Comparison of ENCODE assay signal across 8 cellular contexts in genomic region chr17:63702223-63702577, GRCh38. TPM values are rescaled to one million over a fixed set of nuclear protein-coding genes. Genes with fewer than 3 reads are reported as not detected.
DNase-seq lines count a peak whose midpoint lies in the region; TF ChIP-seq lines count a peak whose summit lies in the region.

No MANE protein-coding gene starts in this region.

- H2BK5ac ChIP-seq in H9 (ENCODE audit: insufficient read length, low read length), result no peak overlapping the region

- H3K79me2 ChIP-seq in H9 (ENCODE audit: insufficient read depth, low read length), result no peaks in the 10 kb centered on the region

- H2BK12ac ChIP-seq in H9 (ENCODE audit: insufficient read length, low read depth, low read length), result no peak overlapping the region

- H3K27ac Mint-ChIP-seq in H9, result no peak overlapping the region

- H2AFZ ChIP-seq in H9 (ENCODE audit: low read length), result no peak overlapping the region

- H3K27ac ChIP-seq in H9 (ENCODE audit: insufficient read length, low read depth, low read length) (no peak overlapping the region), dorsolateral prefrontal cortex (peak overlapping the region in 51 of 59 donors; percentile 1 to 96 (median 88))

- no peaks in the 10 kb centered on the region for H3K9me3 ChIP-seq in H9 (ENCODE audit: control insufficient read depth, low read depth, low read length)

- no peak for TF ChIP-seq CTCF in H9 (conservative IDR thresholded peaks at IDR 0.05)
- TF ChIP-seq CTCF in dorsolateral prefrontal cortex (IDR thresholded peaks at IDR 0.05 in 54 of 56, conservative IDR thresholded peaks at IDR 0.05 in 2 of 56; ENCODE audit: low read depth in 1 of 56, partially characterized antibody in 56 of 56), result no peak

- H3K9me3 Mint-ChIP-seq in H9, result no peaks in the 10 kb centered on the region

- no peak overlapping the region for H3K9ac ChIP-seq in H9 (ENCODE audit: extremely low read depth, insufficient read length, low read length)

- H3K23me2 ChIP-seq in H9 (ENCODE audit: insufficient read length, low read depth, low read length, poor library complexity, severe bottlenecking), result peaks cover 20% of the 10 kb centered on the region

- H3K27me3 ChIP-seq in H9 (ENCODE audit: insufficient read depth, low read length), result no peaks in the 10 kb centered on the region
- no peaks in the 10 kb centered on the region for H3K27me3 ChIP-seq in dorsolateral prefrontal cortex

- H4K5ac ChIP-seq in H9 (ENCODE audit: insufficient read length, low read depth, low read length), result no peak overlapping the region

- no peak overlapping the region for H3K14ac ChIP-seq in H9 (ENCODE audit: insufficient read depth, low read length)

- no peak overlapping the region for H3K18ac ChIP-seq in H9 (ENCODE audit: insufficient read length, low read depth, low read length)

- H3K23ac ChIP-seq in H9 (ENCODE audit: insufficient read length, low read depth, low read length), result no peak overlapping the region

- H3K4ac ChIP-seq in H9 (ENCODE audit: low read depth, low read length), result no peak overlapping the region

- H3K27me3 Mint-ChIP-seq in H9 (ENCODE audit: low read depth), result peaks cover 5% of the 10 kb centered on the region

- peaks cover 28 to 30% of the 10 kb centered on the region in 2 experiments for H3K4me1 Mint-ChIP-seq in H9

- H3K79me1 ChIP-seq in H9 (ENCODE audit: insufficient read depth, low read depth, low read length, poor library complexity, severe bottlenecking), result no peaks in the 10 kb centered on the region

- no peaks in the 10 kb centered on the region; the same call in 1 of the 2 replicates for H3K4me1 ChIP-seq in H9 (ENCODE audit: insufficient read depth, low read length)

- no peak overlapping the region for H2BK15ac ChIP-seq in H9 (ENCODE audit: low read depth, low read length)

- no peak overlapping the region for H2AK5ac ChIP-seq in H9 (ENCODE audit: insufficient read length, low read length)

- no peak overlapping the region for H4K8ac ChIP-seq in H9 (replicated peaks; ENCODE audit: insufficient read length, low read depth, low read length)

- no peak for DNase-seq in H9
- peak; percentile 56 for DNase-seq in T-helper 9 cell
- DNase-seq in dorsolateral prefrontal cortex, result no peak
- DNase-seq in stimulated activated CD8-positive, alpha-beta memory T cell treated with anti-CD3 and anti-CD28 coated beads, Interleukin-7, amount 100 ng/mL, for 4 hours (ENCODE audit: low read depth in 2 of 2), result peak; percentile 28 to 51
- DNase-seq in ecto neural progenitor cell (ENCODE audit: low spot score), result no peak
- DNase-seq in NCI-H1417 treated with DMSO at 0.1 percent for 48 hours (lab: John Stamatoyannopoulos, UW), result no peak
- DNase-seq in SK-N-DZ (ENCODE audit: low spot score), result no peak
- DNase-seq in NCI-H1105 treated with DMSO at 0.1 percent for 48 hours (lab: John Stamatoyannopoulos, UW), result no peak

- H2BK20ac ChIP-seq in H9 (ENCODE audit: low read depth, low read length, poor library complexity, severe bottlenecking), result no peak overlapping the region

- peak overlapping the region; percentile 41 to 54; a peak in 4 of 5 replicates for H3K4me3 Mint-ChIP-seq in H9

- peak overlapping the region in 45 of 59 donors; percentile 3 to 72 (median 57) for H3K4me3 ChIP-seq in dorsolateral prefrontal cortex

- H3K4me2 ChIP-seq in H9 (ENCODE audit: insufficient read depth, insufficient read length, low read length), result no peak overlapping the region

- no CpG with 5 or more reads among the region's 5 CpGs for WGBS in H9 (ENCODE audit: extremely low coverage, insufficient read length, low lambda C conversion rate)

- no peak overlapping the region for H3T11ph ChIP-seq in H9 (ENCODE audit: low read length)

- H4K20me1 ChIP-seq in H9 (ENCODE audit: control insufficient read depth, insufficient read depth, insufficient read length), result no peaks in the 10 kb centered on the region

- H2BK120ac ChIP-seq in H9 (ENCODE audit: low read depth, low read length, poor library complexity, severe bottlenecking), result no peak overlapping the region

- H3K36me3 Mint-ChIP-seq in H9 (ENCODE audit: insufficient read depth in 1 of 3, low read depth in 3 of 3), result peaks cover 4 to 38% (median 22%) of the 10 kb centered on the region in 3 experiments

- no peak overlapping the region for H4K91ac ChIP-seq in H9 (ENCODE audit: insufficient read length, low read depth, low read length)

- H3K56ac ChIP-seq in H9 (ENCODE audit: insufficient read length, low read depth, low read length), result no peak overlapping the region

- intact Hi-C loops in dorsolateral prefrontal cortex (cut with DNase I), result loop anchor here (5.0 kb wide), 2 partner anchors 70 to 80 kb away; partner anchors contain the start of genes CCDC47 (in 1 of the 2), DDX42 (in 1 of the 2) and MAP3K3 (in 1 of the 2)

RNA-seq across cellular contexts. Expression of gene LIMD2, which starts 2.3 kb away (rescaled TPM):
- 93.5 and 94.4 TPM in 2 replicates for total RNA-seq in H9 (2021)
- total RNA-seq in dorsolateral prefrontal cortex, result 10 to 100 TPM; 12.5 to 37.7 (median 23.8) TPM
- 134 and 169 TPM in 2 replicates for polyA plus RNA-seq in SK-N-DZ (2014; cell fraction: cytosol; rRNA removed)
- 828 and 858 TPM in 2 replicates for polyA plus RNA-seq in SK-N-DZ (2014; cell fraction: nucleus; rRNA removed)

RNA-seq across cellular contexts. Expression of gene STRADA, which starts 39.4 kb away (rescaled TPM):
- 34.5 and 35.0 TPM in 2 replicates for total RNA-seq in H9 (2021)
- 100 to 1,000 TPM in 3 of 120 experiments, 10 to 100 TPM in 117; 47.3 to 105 (median 79.1) TPM for total RNA-seq in dorsolateral prefrontal cortex
- 26.3 and 42.8 TPM in 2 replicates for polyA plus RNA-seq in SK-N-DZ (2014; cell fraction: cytosol; rRNA removed)
- 70.6 and 89.1 TPM in 2 replicates for polyA plus RNA-seq in SK-N-DZ (2014; cell fraction: nucleus; rRNA removed)

Comparison
In these comparisons a context has a peak if more than half of its experiments do, and no peak if none do; other contexts are left out.
1. DNase-seq: peak in T-helper 9 cell (single experiment) and stimulated activated CD8-positive, alpha-beta memory T cell treated with anti-CD3 and anti-CD28 coated beads, Interleukin-7, amount 100 ng/mL, for 4 hours (2 of 2); none in H9 (single experiment), dorsolateral prefrontal cortex (0 of 10), ecto neural progenitor cell (single experiment), NCI-H1417 treated with DMSO at 0.1 percent for 48 hours (single experiment), SK-N-DZ (single experiment) and NCI-H1105 treated with DMSO at 0.1 percent for 48 hours (single experiment).